Comparison of ENCODE assay signal across 10 cellular contexts in the genomic region with DNA sequence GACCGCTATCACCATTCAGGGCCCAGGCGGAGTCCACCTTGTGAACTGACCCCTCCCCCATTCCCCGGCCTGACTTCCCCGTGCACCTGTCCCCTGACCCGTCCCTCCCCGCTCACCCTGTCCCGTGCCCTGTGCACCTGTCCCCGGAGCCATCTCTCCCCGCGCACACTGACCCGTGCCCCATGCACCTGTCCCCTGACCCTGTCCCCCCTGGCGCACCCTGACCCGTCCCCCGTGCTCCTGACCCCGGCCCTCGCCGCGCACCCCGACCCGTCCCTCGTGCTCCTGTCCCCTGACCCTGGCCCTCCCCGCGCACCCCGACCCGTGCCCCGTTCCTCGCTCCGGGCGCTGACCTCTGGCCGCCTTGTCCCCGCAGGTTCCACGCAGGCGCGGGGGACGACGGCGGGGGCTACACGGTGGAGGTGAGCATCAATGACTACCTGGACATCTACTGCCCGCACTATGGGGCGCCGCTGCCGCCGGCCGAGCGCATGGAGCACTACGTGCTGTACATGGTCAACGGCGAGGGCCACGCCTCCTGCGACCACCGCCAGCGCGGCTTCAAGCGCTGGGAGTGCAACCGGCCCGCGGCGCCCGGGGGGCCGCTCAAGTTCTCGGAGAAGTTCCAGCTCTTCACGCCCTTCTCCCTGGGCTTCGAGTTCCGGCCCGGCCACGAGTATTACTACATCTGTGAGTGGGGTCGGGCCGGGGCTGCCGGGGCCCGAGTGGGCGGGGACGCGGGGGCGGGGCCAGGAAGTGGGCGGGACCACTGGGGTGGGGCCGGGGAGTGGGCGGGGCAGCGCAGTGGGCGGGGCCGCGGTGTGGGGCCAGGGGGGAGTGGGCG. TPM values are rescaled to one million over a fixed set of nuclear protein-coding genes. Genes with fewer than 3 reads are reported as not detected.
DNase-seq lines count a peak whose midpoint lies in the region; ATAC-seq, FAIRE-seq and TF ChIP-seq lines count a peak whose summit lies in the region.
"Had no signal": no experiment of that assay in that cellular context is flagged by ENCODE, and none has a peak within 500 bp of the region (broad histone marks: within the 10 kb centered on the region; RNA-seq: fewer than 3 reads in every experiment).

No MANE protein-coding gene starts in this region.

- peak overlapping the region; percentile 66 for H3K4me2 ChIP-seq in K562 (ENCODE audit: insufficient read depth, low read length)

- DNase-seq in CD8-positive, alpha-beta T cell, result peak in 4 of 7 experiments; percentile 27 to 51 (median 45)
- peak; percentile 44 for DNase-seq in NAMALWA (ENCODE audit: low spot score)
- DNase-seq in K562 (ENCODE audit: extremely low read depth in 1 of 4, low spot score in 3 of 4), result peak; percentile 63 to 99 (median 98)
- no peak for DNase-seq in natural killer cell treated with Interleukin-12 subunit alpha and Interleukin-12 subunit beta and Interleukin-15 and Interleukin-18, amount 100 ng/mL, for 72 hours (ENCODE audit: low spot score)
- DNase-seq in ovary, result no peak
- no peak for DNase-seq in DMS 273 (lab: John Stamatoyannopoulos, UW; ENCODE audit: unreplicated experiment)
- no peak for DNase-seq in HTR-8/SVneo (ENCODE audit: insufficient read length, low spot score)
- no peak for DNase-seq in RPMI8226
- DNase-seq: NCI-H2081 had no signal

- H3K4me1 ChIP-seq in CD8-positive, alpha-beta T cell (ENCODE audit: insufficient read depth, low read length), result peaks cover 6% of the 10 kb centered on the region
- peaks cover 0 to 79% of the 10 kb centered on the region in 2 experiments; a peak in 3 of 5 replicates for H3K4me1 ChIP-seq in K562 (replicated peaks in 1 of 2; ENCODE audit: control insufficient read depth in 2 of 2, insufficient read depth in 2 of 2, low read length in 2 of 2)
- H3K4me1 ChIP-seq in ovary (ENCODE audit: insufficient read depth), result no peaks in the 10 kb centered on the region

- 3% methylated on average over 53 of the region's 82 CpGs for WGBS in K562 (ENCODE audit: insufficient coverage, low coverage, missing lambda C conversion rate)
- WGBS in ovary, 3 donors, result 4 to 14% (median 6%) methylated on average over 64 to 82 of the region's 82 CpGs

- peak overlapping the region; percentile 79 for H2AFZ ChIP-seq in K562 (ENCODE audit: low read depth, low read length)

- TF ChIP-seq RAD21 in K562 (CRISPR knock-in tag; conservative IDR thresholded peaks at IDR 0.05 in 1 of 2, IDR thresholded peaks at IDR 0.05 in 1 of 2), result no peak

- intact Hi-C loops in CD8-positive, alpha-beta T cell (cut with DNase I, micrococcal nuclease), result no loop called here
- intact Hi-C loops in K562 (cut with micrococcal nuclease), result no loop called here
- intact Hi-C loops in ovary (cut with DNase I), result no loop called here

- no peak for TF ChIP-seq EP300 in K562 (IDR thresholded peaks at IDR 0.05; ENCODE audit: low read length)
- no peak for TF ChIP-seq EP300 in ovary (IDR thresholded peaks at IDR 0.05)

- H3K36me3 Mint-ChIP-seq in CD8-positive, alpha-beta T cell, result no peaks in the 10 kb centered on the region
- H3K36me3 Mint-ChIP-seq in natural killer cell treated with Interleukin-12 subunit alpha and Interleukin-12 subunit beta and Interleukin-15 and Interleukin-18, amount 100 ng/mL, for 72 hours, result no peaks in the 10 kb centered on the region

- H3K27ac ChIP-seq in CD8-positive, alpha-beta T cell (ENCODE audit: low read depth, low read length), result no peak overlapping the region
- no peak overlapping the region for H3K27ac ChIP-seq in K562 (ENCODE audit: extremely low read depth, low read depth, low read length)
- no peak overlapping the region for H3K27ac ChIP-seq in ovary

- BruUV-seq in K562 (replicated peaks; lab: Mats Ljungman, UMichigan), result no TSS peak

- peaks cover 4% of the 10 kb centered on the region; the same call in 1 of the 2 replicates for H4K20me1 ChIP-seq in K562 (replicated peaks; ENCODE audit: control insufficient read depth, insufficient read depth, low read length)

- POLR2A ChIA-PET in CD8-positive, alpha-beta T cell (lab: Charles Lee), result no interaction called here
- POLR2A ChIA-PET in K562 (lab: Yijun Ruan, JAX), result interaction anchor here (0.6 kb wide), 1 partner anchor 22 kb away, joined by 3 read pairs; no protein-coding TSS in a partner anchor

- H3K27ac Mint-ChIP-seq in CD8-positive, alpha-beta T cell, result no peak overlapping the region
- no peak overlapping the region for H3K27ac Mint-ChIP-seq in natural killer cell treated with Interleukin-12 subunit alpha and Interleukin-12 subunit beta and Interleukin-15 and Interleukin-18, amount 100 ng/mL, for 72 hours

- FAIRE-seq in K562 (lab: Jason Lieb, UNC) (no peak), HTR-8/SVneo (lab: Jason Lieb, UNC) (no peak)

- H3K27me3 ChIP-seq in CD8-positive, alpha-beta T cell (ENCODE audit: insufficient read depth, low read length), result peaks cover 13% of the 10 kb centered on the region
- H3K27me3 ChIP-seq in K562 (ENCODE audit: control insufficient read depth in 2 of 2, insufficient read depth in 2 of 2, low read length in 2 of 2), result peaks cover 22 to 58% of the 10 kb centered on the region in 2 experiments; a peak in 3 of 5 replicates
- peaks cover 7% of the 10 kb centered on the region for H3K27me3 ChIP-seq in ovary

- peaks cover 18% of the 10 kb centered on the region for H3K27me3 Mint-ChIP-seq in CD8-positive, alpha-beta T cell (ENCODE audit: low read depth)
- peaks cover 0 to 7% of the 10 kb centered on the region in 2 donors for H3K27me3 Mint-ChIP-seq in natural killer cell treated with Interleukin-12 subunit alpha and Interleukin-12 subunit beta and Interleukin-15 and Interleukin-18, amount 100 ng/mL, for 72 hours

- no peak overlapping the region for H3K4me3 ChIP-seq in CD8-positive, alpha-beta T cell (ENCODE audit: low read depth, low read length)
- H3K4me3 ChIP-seq in K562 (peak overlapping the region; percentile 40), ovary (no peak overlapping the region)

- H3K4me1 Mint-ChIP-seq in CD8-positive, alpha-beta T cell (ENCODE audit: low read depth), result peaks cover 3% of the 10 kb centered on the region
- H3K4me1 Mint-ChIP-seq in natural killer cell treated with Interleukin-12 subunit alpha and Interleukin-12 subunit beta and Interleukin-15 and Interleukin-18, amount 100 ng/mL, for 72 hours (ENCODE audit: low read depth in 2 of 2), result peaks cover 0 to 2% of the 10 kb centered on the region in 2 donors

- CTCF ChIA-PET in CD8-positive, alpha-beta T cell (lab: Charles Lee), result no interaction called here
- CTCF ChIA-PET in K562 (lab: Yijun Ruan, JAX; ENCODE audit: low intra/inter-chr PET ratio), result no interaction called here

- no peaks in the 10 kb centered on the region for H3K79me2 ChIP-seq in K562 (ENCODE audit: control insufficient read depth, insufficient read depth, low read length)

- H3K9me3 ChIP-seq in CD8-positive, alpha-beta T cell (ENCODE audit: low read length), result no peaks in the 10 kb centered on the region
- H3K9me3 ChIP-seq in K562 (replicated peaks; ENCODE audit: control insufficient read depth, insufficient read depth, low read depth, low read length) (no peaks in the 10 kb centered on the region), ovary (no peaks in the 10 kb centered on the region)

- in situ Hi-C loops in K562 (cut with MboI), result no loop called here

- TF ChIP-seq POLR2A in K562 (conservative IDR thresholded peaks at IDR 0.05), result no peak
- TF ChIP-seq POLR2A in ovary (IDR thresholded peaks at IDR 0.05), result no peak

- TF ChIP-seq CTCF in CD8-positive, alpha-beta T cell (IDR thresholded peaks at IDR 0.05), result no peak
- TF ChIP-seq CTCF in K562 (IDR thresholded peaks at IDR 0.05 in 2 of 3, conservative IDR thresholded peaks at IDR 0.05 in 1 of 3; ENCODE audit: insufficient read depth in 2 of 3, low read depth in 1 of 3, low read length in 3 of 3) (no peak), ovary (IDR thresholded peaks at IDR 0.05) (no peak)

- peak overlapping the region in 1 of 2 experiments; percentile 88; a peak in 2 of 4 replicates for H3K9ac ChIP-seq in K562 (ENCODE audit: insufficient read depth in 1 of 2, low read depth in 2 of 2, low read length in 2 of 2)

- peak; percentile 81 for ATAC-seq in CD8-positive, alpha-beta T cell
- peak; percentile 88 for ATAC-seq in K562
- ATAC-seq in natural killer cell treated with Interleukin-12 subunit alpha and Interleukin-12 subunit beta and Interleukin-15 and Interleukin-18, amount 100 ng/mL, for 72 hours, result peak; percentile 38 to 84

- no peaks in the 10 kb centered on the region for H3K9me3 Mint-ChIP-seq in CD8-positive, alpha-beta T cell
- no peaks in the 10 kb centered on the region for H3K9me3 Mint-ChIP-seq in natural killer cell treated with Interleukin-12 subunit alpha and Interleukin-12 subunit beta and Interleukin-15 and Interleukin-18, amount 100 ng/mL, for 72 hours

- no peak overlapping the region for H3K4me3 Mint-ChIP-seq in CD8-positive, alpha-beta T cell
- no peak overlapping the region for H3K4me3 Mint-ChIP-seq in natural killer cell treated with Interleukin-12 subunit alpha and Interleukin-12 subunit beta and Interleukin-15 and Interleukin-18, amount 100 ng/mL, for 72 hours

- peaks cover 3% of the 10 kb centered on the region for H3K9me1 ChIP-seq in K562 (ENCODE audit: control insufficient read depth, insufficient read depth, low read length)

- no peaks in the 10 kb centered on the region for H3K36me3 ChIP-seq in CD8-positive, alpha-beta T cell (ENCODE audit: insufficient read depth, low read length)
- H3K36me3 ChIP-seq in K562 (ENCODE audit: control insufficient read depth, insufficient read depth, low read length) (no peaks in the 10 kb centered on the region), ovary (no peaks in the 10 kb centered on the region)

RNA-seq across cellular contexts. Expression of a gene that starts 9.7 kb away (rescaled TPM):
- not detected for total RNA-seq in CD8-positive, alpha-beta T cell
- total RNA-seq in K562 (2011; cell fraction: chromatin; rRNA removed; ENCODE audit: low replicate concordance), result not detected in 2 replicates
- not detected in 2 replicates for total RNA-seq in K562 (2011; cell fraction: nucleolus; rRNA removed)
- not detected in 2 replicates for total RNA-seq in K562 (2011; cell fraction: nucleoplasm; rRNA removed)
- total RNA-seq in K562 (2014; rRNA removed) (0.16 TPM in 1 of 2 replicates, not detected in the other), K562 (2014; rRNA removed; fragmentation: Illumina TruSeq; extraction: Trizol) (not detected in 2 replicates), K562 (2015; rRNA removed; fragmentation: Illumina TruSeq; extraction: Trizol) (not detected in 2 replicates), K562 (2021) (0.38 and 0.44 TPM in 2 replicates), ovary (not detected)
- polyA plus RNA-seq in K562 (2011; rRNA removed) (0.11 and 0.27 TPM in 2 replicates), K562 (2014; fragmentation: Illumina TruSeq; extraction: Trizol) (not detected in 2 replicates), K562 (2014; fragmentation: Nextera tagmentation; extraction: Ambion mirVana) (not detected), K562 (2014; rRNA removed) (0.12 and 0.15 TPM in 2 replicates), ovary (under 1 TPM in 1 of 2 donors, not detected in 1; 0.11 TPM)
- polyA plus RNA-seq in K562 (2011; cell fraction: cytosol; rRNA removed), result 0.34 and 0.88 TPM in 2 replicates
- 0.24 and 0.25 TPM in 2 replicates for polyA plus RNA-seq in K562 (2011; cell fraction: nucleus; rRNA removed)
- polyA plus RNA-seq in K562 (2012), result not detected in 2 replicates
- polyA minus RNA-seq in K562 (2011; rRNA and poly(A)+ RNA removed), result not detected in 2 replicates
- not detected in 2 replicates for polyA minus RNA-seq in K562 (2011; cell fraction: cytosol; rRNA and poly(A)+ RNA removed)
- polyA minus RNA-seq in K562 (2011; cell fraction: nucleus; rRNA and poly(A)+ RNA removed), result not detected in 2 replicates
- not detected for total RNA-seq in natural killer cell treated with Interleukin-12 subunit alpha and Interleukin-12 subunit beta and Interleukin-15 and Interleukin-18, amount 100 ng/mL, for 72 hours
- total RNA-seq: subcutaneous adipose tissue had no signal

RNA-seq across cellular contexts. Expression of a gene that starts 20.1 kb away (rescaled TPM):
- 10 to 100 TPM; 36.2 to 37.4 TPM for total RNA-seq in CD8-positive, alpha-beta T cell
- 6.3 and 26.6 TPM in 2 replicates for total RNA-seq in K562 (2011; cell fraction: chromatin; rRNA removed; ENCODE audit: low replicate concordance)
- total RNA-seq in K562 (2011; cell fraction: nucleolus; rRNA removed), result 40.9 and 47.0 TPM in 2 replicates
- total RNA-seq in K562 (2011; cell fraction: nucleoplasm; rRNA removed), result 20.7 and 26.9 TPM in 2 replicates
- total RNA-seq in K562 (2014; rRNA removed) (72.2 and 108 TPM in 2 replicates), K562 (2014; rRNA removed; fragmentation: Illumina TruSeq; extraction: Trizol) (1.3 and 2.8 TPM in 2 replicates), K562 (2015; rRNA removed; fragmentation: Illumina TruSeq; extraction: Trizol) (40.3 and 42.6 TPM in 2 replicates), K562 (2021) (81.9 and 85.0 TPM in 2 replicates), ovary (10 to 100 TPM; 21.7 to 72.5 (median 26.7) TPM)
- polyA plus RNA-seq in K562 (2011; rRNA removed) (20.3 and 30.4 TPM in 2 replicates), K562 (2014; fragmentation: Illumina TruSeq; extraction: Trizol) (11.7 and 56.4 TPM in 2 replicates), K562 (2014; fragmentation: Nextera tagmentation; extraction: Ambion mirVana) (1 to 10 TPM in 1 of 2 experiments, under 1 TPM in 1; 0.66 to 2.7 TPM), K562 (2014; rRNA removed) (89.6 and 119 TPM in 2 replicates), ovary (10 to 100 TPM in 1 of 2 donors, under 1 TPM in 1; 0.30 to 35.2 TPM)
- 58.0 and 177 TPM in 2 replicates for polyA plus RNA-seq in K562 (2011; cell fraction: cytosol; rRNA removed)
- polyA plus RNA-seq in K562 (2011; cell fraction: nucleus; rRNA removed), result 28.1 and 53.8 TPM in 2 replicates
- polyA plus RNA-seq in K562 (2012), result 65.9 and 75.4 TPM in 2 replicates
- polyA minus RNA-seq in K562 (2011; rRNA and poly(A)+ RNA removed), result 4.8 and 6.1 TPM in 2 replicates
- polyA minus RNA-seq in K562 (2011; cell fraction: cytosol; rRNA and poly(A)+ RNA removed), result 19.6 and 23.7 TPM in 2 replicates
- polyA minus RNA-seq in K562 (2011; cell fraction: nucleus; rRNA and poly(A)+ RNA removed), result 12.0 and 12.8 TPM in 2 replicates
- 10 to 100 TPM; 59.5 to 94.2 TPM for total RNA-seq in natural killer cell treated with Interleukin-12 subunit alpha and Interleukin-12 subunit beta and Interleukin-15 and Interleukin-18, amount 100 ng/mL, for 72 hours

RNA-seq across cellular contexts. Expression of a gene that starts 26.3 kb away (rescaled TPM):
- total RNA-seq in CD8-positive, alpha-beta T cell, result 100 to 1,000 TPM; 689 to 695 TPM
- total RNA-seq in K562 (2011; cell fraction: chromatin; rRNA removed; ENCODE audit: low replicate concordance), result 283 and 504 TPM in 2 replicates
- 457 and 483 TPM in 2 replicates for total RNA-seq in K562 (2011; cell fraction: nucleolus; rRNA removed)
- total RNA-seq in K562 (2011; cell fraction: nucleoplasm; rRNA removed), result 431 and 450 TPM in 2 replicates
- 168 and 249 TPM in 2 replicates for total RNA-seq in K562 (2014; rRNA removed)
- 189 and 200 TPM in 2 replicates for total RNA-seq in K562 (2014; rRNA removed; fragmentation: Illumina TruSeq; extraction: Trizol)
- total RNA-seq in K562 (2015; rRNA removed; fragmentation: Illumina TruSeq; extraction: Trizol), result 176 and 206 TPM in 2 replicates
- 181 and 222 TPM in 2 replicates for total RNA-seq in K562 (2021)
- polyA plus RNA-seq in K562 (2011; rRNA removed), result 124 and 166 TPM in 2 replicates
- 92.3 and 201 TPM in 2 replicates for polyA plus RNA-seq in K562 (2011; cell fraction: cytosol; rRNA removed)
- 882 and 1,025 TPM in 2 replicates for polyA plus RNA-seq in K562 (2011; cell fraction: nucleus; rRNA removed)
- 288 and 291 TPM in 2 replicates for polyA plus RNA-seq in K562 (2012)
- polyA plus RNA-seq in K562 (2014; fragmentation: Illumina TruSeq; extraction: Trizol), result 222 and 345 TPM in 2 replicates
- polyA plus RNA-seq in K562 (2014; fragmentation: Nextera tagmentation; extraction: Ambion mirVana), result 10 to 100 TPM; 20.5 to 21.4 TPM
- 306 and 327 TPM in 2 replicates for polyA plus RNA-seq in K562 (2014; rRNA removed)
- polyA minus RNA-seq in K562 (2011; rRNA and poly(A)+ RNA removed), result 46.9 and 50.4 TPM in 2 replicates
- 50.4 and 50.8 TPM in 2 replicates for polyA minus RNA-seq in K562 (2011; cell fraction: cytosol; rRNA and poly(A)+ RNA removed)
- polyA minus RNA-seq in K562 (2011; cell fraction: nucleus; rRNA and poly(A)+ RNA removed), result 117 and 135 TPM in 2 replicates
- 100 to 1,000 TPM; 226 to 251 TPM for total RNA-seq in natural killer cell treated with Interleukin-12 subunit alpha and Interleukin-12 subunit beta and Interleukin-15 and Interleukin-18, amount 100 ng/mL, for 72 hours
- 100 to 1,000 TPM; 602 to 917 (median 855) TPM for total RNA-seq in ovary
- 1,000 to 10,000 TPM in 1 of 2 donors, 100 to 1,000 TPM in 1; 610 to 1,254 TPM for polyA plus RNA-seq in ovary

RNA-seq across cellular contexts. Expression of a gene that starts 47.0 kb away (rescaled TPM):
- total RNA-seq in CD8-positive, alpha-beta T cell, result 100 to 1,000 TPM; 305 to 314 TPM
- 30.7 and 106 TPM in 2 replicates for total RNA-seq in K562 (2011; cell fraction: chromatin; rRNA removed; ENCODE audit: low replicate concordance)
- 81.7 and 90.7 TPM in 2 replicates for total RNA-seq in K562 (2011; cell fraction: nucleolus; rRNA removed)
- total RNA-seq in K562 (2011; cell fraction: nucleoplasm; rRNA removed), result 55.1 and 88.1 TPM in 2 replicates
- 13.5 and 20.8 TPM in 2 replicates for total RNA-seq in K562 (2014; rRNA removed)
- total RNA-seq in K562 (2014; rRNA removed; fragmentation: Illumina TruSeq; extraction: Trizol), result 3.9 and 4.8 TPM in 2 replicates
- 10.1 and 11.0 TPM in 2 replicates for total RNA-seq in K562 (2015; rRNA removed; fragmentation: Illumina TruSeq; extraction: Trizol)
- total RNA-seq in K562 (2021), result 120 and 121 TPM in 2 replicates
- 7.0 and 10.2 TPM in 2 replicates for polyA plus RNA-seq in K562 (2011; rRNA removed)
- 14.0 and 26.8 TPM in 2 replicates for polyA plus RNA-seq in K562 (2011; cell fraction: cytosol; rRNA removed)
- 44.8 and 87.0 TPM in 2 replicates for polyA plus RNA-seq in K562 (2011; cell fraction: nucleus; rRNA removed)
- polyA plus RNA-seq in K562 (2012), result 29.5 and 39.8 TPM in 2 replicates
- polyA plus RNA-seq in K562 (2014; fragmentation: Illumina TruSeq; extraction: Trizol), result 20.5 and 38.3 TPM in 2 replicates
- polyA plus RNA-seq in K562 (2014; fragmentation: Nextera tagmentation; extraction: Ambion mirVana), result 1 to 10 TPM in 1 of 2 experiments, under 1 TPM in 1; 0.17 to 1.5 TPM
- polyA plus RNA-seq in K562 (2014; rRNA removed), result 41.3 and 44.6 TPM in 2 replicates
- polyA minus RNA-seq in K562 (2011; rRNA and poly(A)+ RNA removed), result 2.7 and 3.0 TPM in 2 replicates
- 29.9 and 43.2 TPM in 2 replicates for polyA minus RNA-seq in K562 (2011; cell fraction: cytosol; rRNA and poly(A)+ RNA removed)
- polyA minus RNA-seq in K562 (2011; cell fraction: nucleus; rRNA and poly(A)+ RNA removed), result 28.0 and 34.2 TPM in 2 replicates
- total RNA-seq in natural killer cell treated with Interleukin-12 subunit alpha and Interleukin-12 subunit beta and Interleukin-15 and Interleukin-18, amount 100 ng/mL, for 72 hours, result 10 to 100 TPM; 85.9 to 88.3 TPM
- total RNA-seq in ovary, result 100 to 1,000 TPM in 5 of 7 donors, 10 to 100 TPM in 2; 44.9 to 261 (median 107) TPM
- polyA plus RNA-seq in ovary, result 10 to 100 TPM; 10.1 to 26.7 TPM

RNA-seq across cellular contexts. Expression of a gene that starts 53.8 kb away (rescaled TPM):
- 10 to 100 TPM; 86.2 to 96.3 TPM for total RNA-seq in CD8-positive, alpha-beta T cell
- 42.1 and 110 TPM in 2 replicates for total RNA-seq in K562 (2011; cell fraction: chromatin; rRNA removed; ENCODE audit: low replicate concordance)
- total RNA-seq in K562 (2011; cell fraction: nucleolus; rRNA removed), result 116 and 129 TPM in 2 replicates
- 74.0 and 85.6 TPM in 2 replicates for total RNA-seq in K562 (2011; cell fraction: nucleoplasm; rRNA removed)
- total RNA-seq in K562 (2014; rRNA removed) (135 and 145 TPM in 2 replicates), K562 (2014; rRNA removed; fragmentation: Illumina TruSeq; extraction: Trizol) (3.9 and 4.6 TPM in 2 replicates), K562 (2015; rRNA removed; fragmentation: Illumina TruSeq; extraction: Trizol) (65.2 and 73.0 TPM in 2 replicates), K562 (2021) (409 and 434 TPM in 2 replicates), ovary (100 to 1,000 TPM in 6 of 7 donors, 10 to 100 TPM in 1; 71.9 to 218 (median 148) TPM)
- polyA plus RNA-seq in K562 (2011; rRNA removed) (36.8 and 58.7 TPM in 2 replicates), K562 (2014; fragmentation: Illumina TruSeq; extraction: Trizol) (18.7 and 106 TPM in 2 replicates), K562 (2014; fragmentation: Nextera tagmentation; extraction: Ambion mirVana) (10 to 100 TPM in 1 of 2 experiments, 1 to 10 TPM in 1; 9.7 to 23.3 TPM), K562 (2014; rRNA removed) (233 and 236 TPM in 2 replicates), ovary (100 to 1,000 TPM in 1 of 2 donors, 1 to 10 TPM in 1; 1.3 to 110 TPM)
- polyA plus RNA-seq in K562 (2011; cell fraction: cytosol; rRNA removed), result 119 and 471 TPM in 2 replicates
- 90.5 and 137 TPM in 2 replicates for polyA plus RNA-seq in K562 (2011; cell fraction: nucleus; rRNA removed)
- polyA plus RNA-seq in K562 (2012), result 278 and 318 TPM in 2 replicates
- 16.5 and 29.9 TPM in 2 replicates for polyA minus RNA-seq in K562 (2011; rRNA and poly(A)+ RNA removed)
- 115 and 175 TPM in 2 replicates for polyA minus RNA-seq in K562 (2011; cell fraction: cytosol; rRNA and poly(A)+ RNA removed)
- 28.8 and 35.8 TPM in 2 replicates for polyA minus RNA-seq in K562 (2011; cell fraction: nucleus; rRNA and poly(A)+ RNA removed)
- 100 to 1,000 TPM; 163 to 215 TPM for total RNA-seq in natural killer cell treated with Interleukin-12 subunit alpha and Interleukin-12 subunit beta and Interleukin-15 and Interleukin-18, amount 100 ng/mL, for 72 hours

Comparison
In these comparisons a context has a peak if more than half of its experiments do, and no peak if none do; other contexts are left out.
1. DNase-seq: peak in CD8-positive, alpha-beta T cell (4 of 7), NAMALWA (single experiment) and K562 (4 of 4); none in natural killer cell treated with Interleukin-12 subunit alpha and Interleukin-12 subunit beta and Interleukin-15 and Interleukin-18, amount 100 ng/mL, for 72 hours (single experiment), ovary (0 of 5), DMS 273 (single experiment), HTR-8/SVneo (single experiment) and RPMI8226 (single experiment).
2. Peak in every context shown above with its lines, with median percentiles within 50 percentile points of each other: ATAC-seq.